Comparison of ENCODE assay signal across 8 cellular contexts in the genomic region with DNA sequence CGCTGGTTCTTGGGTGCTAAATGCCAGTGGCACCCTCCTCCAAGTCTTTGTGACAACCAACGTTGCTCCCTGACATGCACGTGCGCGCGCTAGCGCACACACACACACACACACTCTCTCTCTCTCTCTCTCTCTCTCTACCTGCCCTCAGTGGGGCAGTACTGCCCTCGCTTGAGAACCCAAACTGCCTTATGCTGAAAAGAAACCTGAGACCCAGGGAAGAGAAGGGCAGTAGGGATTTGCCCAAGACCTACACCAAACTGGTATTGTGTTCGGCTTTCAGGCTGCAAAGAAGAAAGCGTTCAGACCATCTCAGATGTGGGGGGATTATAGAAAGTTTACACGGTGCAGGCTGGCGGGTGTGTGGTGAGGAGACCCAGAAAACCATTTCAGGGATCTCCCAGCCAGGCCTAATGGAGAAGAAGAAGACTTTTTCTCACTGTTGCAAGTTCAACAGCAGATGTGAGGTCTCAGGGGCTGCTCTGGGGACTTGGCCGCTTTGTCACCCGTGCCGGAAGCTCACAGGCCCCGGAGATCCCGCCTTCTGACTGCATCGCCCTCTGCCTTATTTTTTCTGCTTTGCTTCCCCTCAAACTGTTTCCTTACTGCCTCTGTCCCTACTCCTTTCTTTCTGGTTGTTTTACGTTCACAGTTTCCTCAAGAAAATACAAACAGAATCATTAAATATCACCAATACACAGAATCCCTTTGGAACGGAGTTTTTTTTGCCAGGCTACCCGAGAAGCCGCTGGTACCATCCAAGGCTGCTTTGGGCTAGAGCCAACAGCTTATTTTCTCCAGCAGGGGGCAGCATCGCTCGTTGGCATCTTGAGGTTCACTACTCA.
DNase-seq lines count a peak whose midpoint lies in the region; ATAC-seq and TF ChIP-seq lines count a peak whose summit lies in the region.

No MANE protein-coding gene starts in this region.

- H3K27ac ChIP-seq in C4-2B, result no peak overlapping the region

- DNase-seq in GM19238 (ENCODE audit: insufficient read length, low spot score) (peak; percentile 48), NCI-H460 (ENCODE audit: extremely low read depth, low read depth) (peak; percentile 64), midbrain (lab: John Stamatoyannopoulos, UW) (peak; percentile 80)
- peak; percentile 57 to 76 for DNase-seq in activated CD4-positive, alpha-beta T cell treated with anti-CD3 and anti-CD28 coated beads, Interleukin-2, amount 50 U/mL, for 24 hours (ENCODE audit: low read depth in 1 of 2, low spot score in 1 of 2)
- DNase-seq in effector CD4-positive, alpha-beta T cell, result peak; percentile 65
- DNase-seq in stimulated activated CD8-positive, alpha-beta memory T cell treated with anti-CD3 and anti-CD28 coated beads, Interleukin-15, amount 100 ng/mL, for 48 hours (ENCODE audit: low read depth in 2 of 2), result peak; percentile 59 to 62

- TF ChIP-seq CTCF in C4-2B (conservative IDR thresholded peaks at IDR 0.05), result peak; percentile 88

- peak; percentile 64 for ATAC-seq in HG03439 (IDR thresholded peaks at IDR 0.05; ENCODE audit: unreplicated experiment)
